8 cellular contexts compared by ENCODE assay signal in the genomic region with DNA sequence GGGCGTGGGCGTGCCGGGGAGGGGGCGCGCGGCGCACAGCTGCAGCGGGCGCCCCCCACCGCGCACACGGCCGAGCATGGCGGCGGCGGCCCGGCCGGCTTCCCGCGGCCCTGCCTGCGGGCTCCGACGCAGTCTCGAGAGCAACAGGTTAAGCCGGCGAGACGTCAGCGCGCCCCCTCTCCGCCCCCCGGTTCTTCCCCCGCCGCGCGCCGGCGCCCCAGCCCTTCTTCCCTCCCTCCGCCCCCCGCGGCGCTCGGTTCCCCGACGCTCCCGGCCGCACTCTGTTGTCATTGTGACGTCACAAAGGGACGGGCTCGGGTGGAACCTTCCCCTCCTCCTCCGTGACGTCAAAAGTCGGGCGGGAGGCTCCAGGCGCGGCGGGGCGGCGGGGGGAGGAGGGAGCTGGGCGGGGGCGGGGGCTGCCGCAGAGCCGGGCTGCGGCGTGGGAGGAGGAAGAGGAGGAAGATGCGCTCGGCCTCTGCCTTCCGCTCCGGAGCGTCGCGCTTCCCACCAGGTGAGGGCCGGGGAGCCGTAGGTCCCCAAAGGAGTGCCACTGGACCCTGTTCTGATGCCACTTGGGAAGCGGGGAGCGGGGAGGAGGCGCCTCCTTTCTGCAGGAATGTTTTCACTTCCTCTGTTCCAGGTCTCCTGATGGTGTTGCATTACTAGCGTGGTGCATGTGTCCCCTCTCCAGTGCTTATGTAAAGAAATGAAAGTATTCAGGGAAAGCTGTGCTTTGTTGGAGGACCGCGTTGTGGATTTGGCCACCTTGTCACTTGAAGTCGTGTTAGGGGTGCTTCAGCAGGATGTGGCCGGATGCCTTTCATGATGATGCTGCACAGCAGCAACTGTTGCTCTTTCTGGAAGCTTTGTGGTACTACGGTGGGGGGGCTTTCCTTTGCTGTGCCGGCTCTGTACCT. TPM values are rescaled to one million over a fixed set of nuclear protein-coding genes. Genes with fewer than 3 reads are reported as not detected.
A peak's percentile ranks its signal among the peaks of the same experiment; 100 is the strongest.
DNase-seq lines count a peak whose midpoint lies in the region; ATAC-seq and TF ChIP-seq lines count a peak whose summit lies in the region.

No MANE protein-coding gene starts in this region.

- peak; percentile 38 for ATAC-seq in GM19324 (IDR thresholded peaks at IDR 0.05; ENCODE audit: low FRiP score, unreplicated experiment)
- peak; percentile 24 for ATAC-seq in HG03565 (IDR thresholded peaks at IDR 0.05; ENCODE audit: unreplicated experiment)

- H3K36me3 Mint-ChIP-seq in activated CD4-positive, alpha-beta memory T cell treated with anti-CD3 and anti-CD28 coated beads for 36 hours, result peaks cover 52% of the 10 kb centered on the region

- WGBS in lower leg skin, 2 donors, result 0 to 1% methylated on average over 24 to 64 of the region's 83 CpGs

- POLR2A ChIA-PET in activated CD4-positive, alpha-beta memory T cell treated with anti-CD3 and anti-CD28 coated beads for 36 hours (lab: Charles Lee), result interaction anchor here (0.5 to 2.3 kb wide), 10 partner anchors 53 to 513 kb away, joined by 3 to 13 read pairs (median 3); no protein-coding TSS in a partner anchor

- peak overlapping the region; percentile 98 for H3K27ac Mint-ChIP-seq in activated CD4-positive, alpha-beta memory T cell treated with anti-CD3 and anti-CD28 coated beads for 36 hours

- peaks cover 1% of the 10 kb centered on the region for H3K27me3 Mint-ChIP-seq in activated CD4-positive, alpha-beta memory T cell treated with anti-CD3 and anti-CD28 coated beads for 36 hours

- H3K4me3 ChIP-seq in lower leg skin (ENCODE audit: low read depth, poor library complexity, severe bottlenecking), result peak overlapping the region; percentile 30

- H3K4me3 Mint-ChIP-seq in activated CD4-positive, alpha-beta memory T cell treated with anti-CD3 and anti-CD28 coated beads for 36 hours, result peak overlapping the region; percentile 96

- no peak for TF ChIP-seq POLR2A in lower leg skin (IDR thresholded peaks at IDR 0.05)

- intact Hi-C loops in activated CD4-positive, alpha-beta memory T cell treated with anti-CD3 and anti-CD28 coated beads for 36 hours (cut with micrococcal nuclease), result loop anchor here (1.0 to 5.0 kb wide), 4 partner anchors 373 to 1514 kb away; a partner anchor contains a TSS
- intact Hi-C loops in lower leg skin (cut with DNase I; ENCODE audit: low total_unique reads), result no loop called here

- DNase-seq in AG09319 (ENCODE audit: extremely low read depth, low read depth), result peak; percentile 84
- DNase-seq in NCI-H82 (lab: John Stamatoyannopoulos, UW), result peak; percentile 98
- DNase-seq in activated CD4-positive, alpha-beta memory T cell treated with anti-CD3 and anti-CD28 coated beads for 36 hours, result peak; percentile 97
- DNase-seq in dermis microvascular lymphatic vessel endothelial cell (ENCODE audit: low read depth in 2 of 2), result peak; percentile 93 to 97
- peak; percentile 92 to 99 for DNase-seq in lower leg skin (ENCODE audit: low spot score in 2 of 2)
- peak; percentile 91 for DNase-seq in stimulated activated CD4-positive, alpha-beta T cell treated with anti-CD3 and anti-CD28 coated beads, Interleukin-4, amount 100 ng/mL, for 1 hour

- TF ChIP-seq CTCF in AG09319 (IDR thresholded peaks at IDR 0.05; ENCODE audit: low read depth, low read length), result peak; percentile 37
- TF ChIP-seq CTCF in lower leg skin (IDR thresholded peaks at IDR 0.05), result no peak

- CTCF ChIA-PET in activated CD4-positive, alpha-beta memory T cell treated with anti-CD3 and anti-CD28 coated beads for 36 hours (lab: Charles Lee), result interaction anchor here (0.8 to 1.1 kb wide), 2 partner anchors 374 to 411 kb away, joined by 3 read pairs; no protein-coding TSS in a partner anchor

- H3K9me3 Mint-ChIP-seq in activated CD4-positive, alpha-beta memory T cell treated with anti-CD3 and anti-CD28 coated beads for 36 hours, result no peaks in the 10 kb centered on the region

- peaks cover 47% of the 10 kb centered on the region for H3K4me1 Mint-ChIP-seq in activated CD4-positive, alpha-beta memory T cell treated with anti-CD3 and anti-CD28 coated beads for 36 hours (ENCODE audit: low read depth)

RNA-seq across cellular contexts. Expression of a gene that starts 2.8 kb away (rescaled TPM):
- total RNA-seq in activated CD4-positive, alpha-beta memory T cell treated with anti-CD3 and anti-CD28 coated beads for 36 hours, result 10 to 100 TPM; 41.4 to 44.0 TPM
- total RNA-seq in dermis microvascular lymphatic vessel endothelial cell (11.8 and 14.3 TPM in 2 replicates), lower leg skin (10 to 100 TPM; 17.9 to 24.2 (median 21.6) TPM)

Comparison
In these comparisons a context has a peak if more than half of its experiments do, and no peak if none do; other contexts are left out.
1. Peak in every context shown above with its lines: DNase-seq, ATAC-seq and H3K4me3 ChIP-seq.